ENCODE assay signal across 3 cellular contexts in genomic region chr11:66112041-66112491, GRCh38.
TF ChIP-seq lines count a peak whose summit lies in the region.

No MANE protein-coding gene starts in this region.

TF ChIP-seq in GM12891, 5 proteins besides CTCF, POLR2A, EP300 and RAD21:
- TF ChIP-seq TAF1 (IDR thresholded peaks at IDR 0.05; ENCODE audit: low read depth, low read length): no peak
- 0 out of 2 replicates have a peak, but pooled peaks have one; percentile 30 for TF ChIP-seq POLR2AphosphoS5 (IDR thresholded peaks at IDR 0.05; ENCODE audit: low read depth, low read length)
TF ChIP-seq in GM12891: peak in this region for 1.

TF ChIP-seq in HepG2, 621 proteins besides CTCF, POLR2A, EP300 and RAD21:
- TF ChIP-seq ZNF10 (CRISPR knock-in tag; IDR thresholded peaks at IDR 0.05; ENCODE audit: borderline replicate concordance, low read depth): no peak
- TF ChIP-seq, protein P1, sequence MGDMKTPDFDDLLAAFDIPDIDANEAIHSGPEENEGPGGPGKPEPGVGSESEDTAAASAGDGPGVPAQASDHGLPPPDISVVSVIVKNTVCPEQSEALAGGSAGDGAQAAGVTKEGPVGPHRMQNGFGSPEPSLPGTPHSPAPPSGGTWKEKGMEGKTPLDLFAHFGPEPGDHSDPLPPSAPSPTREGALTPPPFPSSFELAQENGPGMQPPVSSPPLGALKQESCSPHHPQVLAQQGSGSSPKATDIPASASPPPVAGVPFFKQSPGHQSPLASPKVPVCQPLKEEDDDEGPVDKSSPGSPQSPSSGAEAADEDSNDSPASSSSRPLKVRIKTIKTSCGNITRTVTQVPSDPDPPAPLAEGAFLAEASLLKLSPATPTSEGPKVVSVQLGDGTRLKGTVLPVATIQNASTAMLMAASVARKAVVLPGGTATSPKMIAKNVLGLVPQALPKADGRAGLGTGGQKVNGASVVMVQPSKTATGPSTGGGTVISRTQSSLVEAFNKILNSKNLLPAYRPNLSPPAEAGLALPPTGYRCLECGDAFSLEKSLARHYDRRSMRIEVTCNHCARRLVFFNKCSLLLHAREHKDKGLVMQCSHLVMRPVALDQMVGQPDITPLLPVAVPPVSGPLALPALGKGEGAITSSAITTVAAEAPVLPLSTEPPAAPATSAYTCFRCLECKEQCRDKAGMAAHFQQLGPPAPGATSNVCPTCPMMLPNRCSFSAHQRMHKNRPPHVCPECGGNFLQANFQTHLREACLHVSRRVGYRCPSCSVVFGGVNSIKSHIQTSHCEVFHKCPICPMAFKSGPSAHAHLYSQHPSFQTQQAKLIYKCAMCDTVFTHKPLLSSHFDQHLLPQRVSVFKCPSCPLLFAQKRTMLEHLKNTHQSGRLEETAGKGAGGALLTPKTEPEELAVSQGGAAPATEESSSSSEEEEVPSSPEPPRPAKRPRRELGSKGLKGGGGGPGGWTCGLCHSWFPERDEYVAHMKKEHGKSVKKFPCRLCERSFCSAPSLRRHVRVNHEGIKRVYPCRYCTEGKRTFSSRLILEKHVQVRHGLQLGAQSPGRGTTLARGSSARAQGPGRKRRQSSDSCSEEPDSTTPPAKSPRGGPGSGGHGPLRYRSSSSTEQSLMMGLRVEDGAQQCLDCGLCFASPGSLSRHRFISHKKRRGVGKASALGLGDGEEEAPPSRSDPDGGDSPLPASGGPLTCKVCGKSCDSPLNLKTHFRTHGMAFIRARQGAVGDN (CRISPR knock-in tag; IDR thresholded peaks at IDR 0.05): peak; percentile 20; the same call in 1 of the 2 replicates

TF ChIP-seq in HEK293T, 16 proteins besides CTCF, POLR2A, EP300 and RAD21:
- TF ChIP-seq FOXK2 (IDR thresholded peaks at IDR 0.05) (no peak), L3MBTL2 (conservative IDR thresholded peaks at IDR 0.05) (no peak), BHLHE40 (IDR thresholded peaks at IDR 0.05; ENCODE audit: borderline replicate concordance) (no peak), HDGF (IDR thresholded peaks at IDR 0.05; ENCODE audit: borderline replicate concordance) (no peak), FOXA1 (IDR thresholded peaks at IDR 0.05) (no peak), NFRKB (IDR thresholded peaks at IDR 0.05) (no peak)
